ENCODE assay signal across 8 cellular contexts in the genomic region with DNA sequence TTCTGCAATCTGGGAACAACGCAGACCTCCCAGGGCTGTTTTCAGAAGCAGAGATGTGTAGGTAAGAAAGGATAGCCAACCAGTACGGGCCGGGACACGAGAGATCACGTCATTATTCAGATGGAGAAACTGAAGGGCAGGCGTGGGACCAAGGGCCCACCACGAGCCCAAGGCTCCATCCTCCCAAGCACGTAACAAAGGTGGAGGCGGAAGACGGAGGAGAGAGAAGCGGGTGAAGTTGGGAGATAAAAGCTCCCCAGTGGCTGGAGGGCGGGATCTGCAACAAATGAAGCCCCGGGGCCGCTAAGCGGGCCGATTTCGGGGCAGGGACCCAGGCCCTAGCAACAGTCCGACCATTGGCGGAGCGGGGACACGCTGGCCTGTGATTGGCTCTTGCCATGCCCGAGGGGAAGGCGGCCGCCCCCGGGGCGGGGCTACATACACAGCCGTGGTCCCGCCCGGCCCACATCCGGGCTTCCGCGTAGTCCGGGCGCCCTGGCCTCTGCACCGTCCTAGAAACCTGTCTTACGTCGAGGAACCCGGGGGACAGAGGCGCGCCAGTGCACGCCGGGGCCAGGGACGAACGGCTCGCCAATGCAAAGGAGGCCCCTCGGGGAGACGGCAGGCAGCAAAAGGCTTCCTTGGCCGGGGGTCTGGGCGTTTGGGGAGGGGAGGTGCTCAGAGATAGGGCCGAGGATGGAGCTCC. TPM values are rescaled to one million over a fixed set of nuclear protein-coding genes. Genes with fewer than 3 reads are reported as not detected.
A peak's percentile ranks its signal among the peaks of the same experiment; 100 is the strongest.
DNase-seq lines count a peak whose midpoint lies in the region; ATAC-seq and TF ChIP-seq lines count a peak whose summit lies in the region.

No MANE protein-coding gene starts in this region.

- no peaks in the 10 kb centered on the region for H3K9me3 Mint-ChIP-seq in dendritic cell treated with granulocyte-macrophage colony-stimulating factor and Interleukin-4, amounts not matched to agents 40 ng/mL and 50 ng/mL, for 4 days

- H3K27me3 Mint-ChIP-seq in dendritic cell treated with granulocyte-macrophage colony-stimulating factor and Interleukin-4, amounts not matched to agents 40 ng/mL and 50 ng/mL, for 4 days, result peaks cover 3% of the 10 kb centered on the region

- intact Hi-C loops in dendritic cell treated with granulocyte-macrophage colony-stimulating factor and Interleukin-4, amounts not matched to agents 40 ng/mL and 50 ng/mL, for 4 days (cut with micrococcal nuclease), result loop anchor here (1.0 kb wide), 1 partner anchor 41 kb away; no protein-coding TSS in a partner anchor

- H3K9ac ChIP-seq in liver (ENCODE audit: low read depth in 1 of 2, low read length in 2 of 2), result peak overlapping the region; percentile 5 to 58

- H3K4me1 Mint-ChIP-seq in dendritic cell treated with granulocyte-macrophage colony-stimulating factor and Interleukin-4, amounts not matched to agents 40 ng/mL and 50 ng/mL, for 4 days (ENCODE audit: low read depth), result peaks cover 48% of the 10 kb centered on the region

- DNase-seq in C1 segment of cervical spinal cord (lab: John Stamatoyannopoulos, UW), result peak; percentile 84 to 98 (median 96)
- peak; percentile 99 for DNase-seq in NCI-H69 (lab: John Stamatoyannopoulos, UW)
- peak; percentile 94 for DNase-seq in activated CD4-positive, alpha-beta T cell treated with anti-CD3 and anti-CD28 coated beads, Interleukin-2, amount 50 U/mL, for 1 hour
- peak; percentile 95 for DNase-seq in stimulated activated CD4-positive, alpha-beta T cell treated with anti-CD3 and anti-CD28 coated beads, Interleukin-4, amount 100 ng/mL, for 24 hours

- H3K27ac ChIP-seq in liver (ENCODE audit: low read depth in 1 of 2, low read length in 2 of 2), result peak overlapping the region; percentile 84 to 97

- H3K36me3 Mint-ChIP-seq in dendritic cell treated with granulocyte-macrophage colony-stimulating factor and Interleukin-4, amounts not matched to agents 40 ng/mL and 50 ng/mL, for 4 days (ENCODE audit: low read depth), result peaks cover 40% of the 10 kb centered on the region

- TF ChIP-seq CTCF in liver (IDR thresholded peaks at IDR 0.05; ENCODE audit: low read depth, low read length, missing input control), result no peak

- TF ChIP-seq RAD21 in liver (IDR thresholded peaks at IDR 0.05), result peak in 1 of 2 donors; percentile 42

- peak; percentile 79 for ATAC-seq in GM19351 (IDR thresholded peaks at IDR 0.05; ENCODE audit: unreplicated experiment)
- ATAC-seq in HG03520 (IDR thresholded peaks at IDR 0.05; ENCODE audit: unreplicated experiment), result peak; percentile 90

- peak overlapping the region; percentile 58 to 89 (median 66) for H3K4me3 ChIP-seq in liver (ENCODE audit: low read depth in 1 of 3, low read length in 3 of 3)

- no peaks in the 10 kb centered on the region for H3K27me3 ChIP-seq in liver (ENCODE audit: control insufficient read depth in 4 of 4, insufficient read depth in 4 of 4, low read length in 3 of 4)

- H3K27ac Mint-ChIP-seq in dendritic cell treated with granulocyte-macrophage colony-stimulating factor and Interleukin-4, amounts not matched to agents 40 ng/mL and 50 ng/mL, for 4 days, result peak overlapping the region; percentile 84

- under 1% methylated on average over 50 of the region's 50 CpGs for WGBS in liver

- no peaks in the 10 kb centered on the region for H3K9me3 ChIP-seq in liver (ENCODE audit: control insufficient read depth in 4 of 4, low read length in 3 of 4)

- no peaks in the 10 kb centered on the region for H3K36me3 ChIP-seq in liver (ENCODE audit: control insufficient read depth in 4 of 4, insufficient read depth in 3 of 4, low read depth in 1 of 4, low read length in 3 of 4)

- H3K4me3 Mint-ChIP-seq in dendritic cell treated with granulocyte-macrophage colony-stimulating factor and Interleukin-4, amounts not matched to agents 40 ng/mL and 50 ng/mL, for 4 days, result peak overlapping the region; percentile 84

- H3K4me1 ChIP-seq in liver (ENCODE audit: control insufficient read depth in 4 of 4, insufficient read depth in 4 of 4, low read length in 3 of 4), result peaks cover 3 to 14% (median 11%) of the 10 kb centered on the region in 4 donors

TF ChIP-seq in liver, 16 proteins besides CTCF, POLR2A, EP300 and RAD21:
- peak; percentile 34 for TF ChIP-seq TAF1 (conservative IDR thresholded peaks at IDR 0.05)
- no peak for TF ChIP-seq EGR1 (IDR thresholded peaks at IDR 0.05; ENCODE audit: low read depth in 2 of 2)
- no peak for TF ChIP-seq HNF4G (IDR thresholded peaks at IDR 0.05)
- TF ChIP-seq SP1 (IDR thresholded peaks at IDR 0.05), result peak; percentile 91
- peak in 1 of 2 donors; percentile 27 for TF ChIP-seq GABPA (IDR thresholded peaks at IDR 0.05 in 1 of 2, conservative IDR thresholded peaks at IDR 0.05 in 1 of 2)
- TF ChIP-seq YY1 (IDR thresholded peaks at IDR 0.05), result peak; percentile 87
- TF ChIP-seq, protein P1, sequence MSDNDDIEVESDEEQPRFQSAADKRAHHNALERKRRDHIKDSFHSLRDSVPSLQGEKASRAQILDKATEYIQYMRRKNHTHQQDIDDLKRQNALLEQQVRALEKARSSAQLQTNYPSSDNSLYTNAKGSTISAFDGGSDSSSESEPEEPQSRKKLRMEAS (IDR thresholded peaks at IDR 0.05), result no peak
- TF ChIP-seq, protein P2, sequence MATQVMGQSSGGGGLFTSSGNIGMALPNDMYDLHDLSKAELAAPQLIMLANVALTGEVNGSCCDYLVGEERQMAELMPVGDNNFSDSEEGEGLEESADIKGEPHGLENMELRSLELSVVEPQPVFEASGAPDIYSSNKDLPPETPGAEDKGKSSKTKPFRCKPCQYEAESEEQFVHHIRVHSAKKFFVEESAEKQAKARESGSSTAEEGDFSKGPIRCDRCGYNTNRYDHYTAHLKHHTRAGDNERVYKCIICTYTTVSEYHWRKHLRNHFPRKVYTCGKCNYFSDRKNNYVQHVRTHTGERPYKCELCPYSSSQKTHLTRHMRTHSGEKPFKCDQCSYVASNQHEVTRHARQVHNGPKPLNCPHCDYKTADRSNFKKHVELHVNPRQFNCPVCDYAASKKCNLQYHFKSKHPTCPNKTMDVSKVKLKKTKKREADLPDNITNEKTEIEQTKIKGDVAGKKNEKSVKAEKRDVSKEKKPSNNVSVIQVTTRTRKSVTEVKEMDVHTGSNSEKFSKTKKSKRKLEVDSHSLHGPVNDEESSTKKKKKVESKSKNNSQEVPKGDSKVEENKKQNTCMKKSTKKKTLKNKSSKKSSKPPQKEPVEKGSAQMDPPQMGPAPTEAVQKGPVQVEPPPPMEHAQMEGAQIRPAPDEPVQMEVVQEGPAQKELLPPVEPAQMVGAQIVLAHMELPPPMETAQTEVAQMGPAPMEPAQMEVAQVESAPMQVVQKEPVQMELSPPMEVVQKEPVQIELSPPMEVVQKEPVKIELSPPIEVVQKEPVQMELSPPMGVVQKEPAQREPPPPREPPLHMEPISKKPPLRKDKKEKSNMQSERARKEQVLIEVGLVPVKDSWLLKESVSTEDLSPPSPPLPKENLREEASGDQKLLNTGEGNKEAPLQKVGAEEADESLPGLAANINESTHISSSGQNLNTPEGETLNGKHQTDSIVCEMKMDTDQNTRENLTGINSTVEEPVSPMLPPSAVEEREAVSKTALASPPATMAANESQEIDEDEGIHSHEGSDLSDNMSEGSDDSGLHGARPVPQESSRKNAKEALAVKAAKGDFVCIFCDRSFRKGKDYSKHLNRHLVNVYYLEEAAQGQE (IDR thresholded peaks at IDR 0.05), result peak; percentile 52

RNA-seq across cellular contexts. Expression of a gene that starts 15.5 kb away (rescaled TPM):
- 10 to 100 TPM; 25.5 to 39.2 TPM for total RNA-seq in liver
- polyA plus RNA-seq in liver, result 100 to 1,000 TPM; 169 to 186 TPM

RNA-seq across cellular contexts. Expression of a gene that starts 40.9 kb away (rescaled TPM):
- 10 to 100 TPM; 43.1 to 46.7 TPM for total RNA-seq in liver
- polyA plus RNA-seq in liver, result 10 to 100 TPM; 11.6 to 43.9 TPM

Comparison
In these comparisons a context has a peak if more than half of its experiments do, and no peak if none do; other contexts are left out.
1. Peak in every context shown above with its lines: DNase-seq, ATAC-seq, H3K4me3 ChIP-seq and H3K27ac ChIP-seq.